ENCODE assay signal across 25 cellular contexts in genomic region chr13:26718146-26718545, GRCh38. TPM values are rescaled to one million over a fixed set of nuclear protein-coding genes. Genes with fewer than 3 reads are reported as not detected.
DNase-seq lines count a peak whose midpoint lies in the region; ATAC-seq and TF ChIP-seq lines count a peak whose summit lies in the region.
"Had no signal": no experiment of that assay in that cellular context is flagged by ENCODE, and none has a peak within 500 bp of the region (broad histone marks: within the 10 kb centered on the region; RNA-seq: fewer than 3 reads in every experiment).

No MANE protein-coding gene starts in this region.

- peaks cover 19% of the 10 kb centered on the region for H3K4me1 Mint-ChIP-seq in activated naive CD8-positive, alpha-beta T cell treated with anti-CD3 and anti-CD28 coated beads, Interleukin-2, amount 10 ng/mL, durations not matched to agents 7 days and 5 days
- peaks cover 21% of the 10 kb centered on the region for H3K4me1 Mint-ChIP-seq in activated naive CD8-positive, alpha-beta T cell treated with anti-CD3 and anti-CD28 coated beads for 36 hours
- H3K4me1 Mint-ChIP-seq in immature natural killer cell = peaks cover 35 to 41% of the 10 kb centered on the region in 2 donors
- H3K4me1 Mint-ChIP-seq in osteocyte (ENCODE audit: unreplicated experiment) = no peaks in the 10 kb centered on the region

- no peaks in the 10 kb centered on the region for H3K36me3 ChIP-seq in stomach
- H3K36me3 ChIP-seq: BE2C; BLaER1 treated with 17β-estradiol and CSF1 and Interleukin-3, amounts not matched to agents 10 nM and 100 nM had no signal

- peaks cover 0 to 9% (median 0%) of the 10 kb centered on the region in 3 donors for H3K27me3 ChIP-seq in stomach
- H3K27me3 ChIP-seq: BE2C; BLaER1 treated with 17β-estradiol and CSF1 and Interleukin-3, amounts not matched to agents 10 nM and 100 nM had no signal

- H3K27ac ChIP-seq in coronary artery (no peak overlapping the region), stomach (no peak overlapping the region)
- H3K27ac ChIP-seq: 22Rv1; BLaER1 treated with 17β-estradiol and CSF1 and Interleukin-3, amounts not matched to agents 10 nM and 100 nM had no signal

- peaks cover 2% of the 10 kb centered on the region for H3K9me3 Mint-ChIP-seq in activated naive CD8-positive, alpha-beta T cell treated with anti-CD3 and anti-CD28 coated beads, Interleukin-2, amount 10 ng/mL, durations not matched to agents 7 days and 5 days
- H3K9me3 Mint-ChIP-seq in activated naive CD8-positive, alpha-beta T cell treated with anti-CD3 and anti-CD28 coated beads for 36 hours = no peaks in the 10 kb centered on the region
- H3K9me3 Mint-ChIP-seq in immature natural killer cell (no peaks in the 10 kb centered on the region), osteocyte (ENCODE audit: unreplicated experiment) (no peaks in the 10 kb centered on the region)
- H3K9me3 Mint-ChIP-seq: CD4-positive, alpha-beta T cell; CD8-positive, alpha-beta memory T cell had no signal

- peak overlapping the region; percentile 21 for H3K27ac Mint-ChIP-seq in activated naive CD8-positive, alpha-beta T cell treated with anti-CD3 and anti-CD28 coated beads, Interleukin-2, amount 10 ng/mL, durations not matched to agents 7 days and 5 days
- no peak overlapping the region for H3K27ac Mint-ChIP-seq in activated naive CD8-positive, alpha-beta T cell treated with anti-CD3 and anti-CD28 coated beads for 36 hours
- H3K27ac Mint-ChIP-seq in immature natural killer cell = peak overlapping the region in 4 of 6 donors; percentile 12 to 50 (median 45)
- no peak overlapping the region for H3K27ac Mint-ChIP-seq in osteocyte (ENCODE audit: unreplicated experiment)
- H3K27ac Mint-ChIP-seq: CD14-positive monocyte; CD4-positive, alpha-beta T cell had no signal

- 63 to 88% (median 81%) methylated on average over 5 to 8 of the region's 8 CpGs for WGBS in stomach, 5 donors

- TF ChIP-seq CTCF in coronary artery (IDR thresholded peaks at IDR 0.05) (no peak), osteocyte (IDR thresholded peaks at IDR 0.05) (no peak), stomach (IDR thresholded peaks at IDR 0.05) (no peak)

- intact Hi-C loops in stomach (cut with DNase I; ENCODE audit: low total_unique reads) = loop anchor here (10.0 kb wide), 1 partner anchor 207 kb away; no protein-coding TSS in a partner anchor

- ATAC-seq in activated naive CD8-positive, alpha-beta T cell treated with anti-CD3 and anti-CD28 coated beads, Interleukin-2, amount 10 ng/mL, durations not matched to agents 7 days and 5 days (ENCODE audit: low read depth) = no peak
- ATAC-seq: HCT116 had no signal

- H3K4me1 ChIP-seq in stomach = no peaks in the 10 kb centered on the region
- H3K4me1 ChIP-seq: BE2C had no signal

- POLR2A ChIA-PET in activated naive CD8-positive, alpha-beta T cell treated with anti-CD3 and anti-CD28 coated beads, Interleukin-2, amount 10 ng/mL, durations not matched to agents 7 days and 5 days (lab: Charles Lee) = no interaction called here

- TF ChIP-seq EP300 in stomach (IDR thresholded peaks at IDR 0.05) = no peak

- H3K4me3 ChIP-seq in coronary artery (no peak overlapping the region), stomach (no peak overlapping the region)
- H3K4me3 ChIP-seq: BLaER1 treated with 17β-estradiol and CSF1 and Interleukin-3, amounts not matched to agents 10 nM and 100 nM had no signal

- no peaks in the 10 kb centered on the region for H3K36me3 Mint-ChIP-seq in activated naive CD8-positive, alpha-beta T cell treated with anti-CD3 and anti-CD28 coated beads, Interleukin-2, amount 10 ng/mL, durations not matched to agents 7 days and 5 days
- no peaks in the 10 kb centered on the region for H3K36me3 Mint-ChIP-seq in activated naive CD8-positive, alpha-beta T cell treated with anti-CD3 and anti-CD28 coated beads for 36 hours
- H3K36me3 Mint-ChIP-seq in immature natural killer cell = no peaks in the 10 kb centered on the region
- no peaks in the 10 kb centered on the region for H3K36me3 Mint-ChIP-seq in osteocyte (ENCODE audit: unreplicated experiment)
- H3K36me3 Mint-ChIP-seq: CD14-positive monocyte; CD8-positive, alpha-beta memory T cell had no signal

- no peak for TF ChIP-seq POLR2A in stomach (IDR thresholded peaks at IDR 0.05)

- H3K27me3 Mint-ChIP-seq in activated naive CD8-positive, alpha-beta T cell treated with anti-CD3 and anti-CD28 coated beads, Interleukin-2, amount 10 ng/mL, durations not matched to agents 7 days and 5 days = no peaks in the 10 kb centered on the region
- H3K27me3 Mint-ChIP-seq in activated naive CD8-positive, alpha-beta T cell treated with anti-CD3 and anti-CD28 coated beads for 36 hours = no peaks in the 10 kb centered on the region
- H3K27me3 Mint-ChIP-seq in immature natural killer cell (ENCODE audit: low read depth in 3 of 3) (peaks cover 0 to 2% (median 0%) of the 10 kb centered on the region in 3 donors), osteocyte (ENCODE audit: unreplicated experiment) (peaks cover 10% of the 10 kb centered on the region)
- H3K27me3 Mint-ChIP-seq: CD4-positive, alpha-beta T cell; CD8-positive, alpha-beta memory T cell had no signal

- H3K9me3 ChIP-seq in stomach = no peaks in the 10 kb centered on the region
- H3K9me3 ChIP-seq: BE2C had no signal

- no peak overlapping the region for H3K4me3 Mint-ChIP-seq in activated naive CD8-positive, alpha-beta T cell treated with anti-CD3 and anti-CD28 coated beads, Interleukin-2, amount 10 ng/mL, durations not matched to agents 7 days and 5 days
- H3K4me3 Mint-ChIP-seq in activated naive CD8-positive, alpha-beta T cell treated with anti-CD3 and anti-CD28 coated beads for 36 hours = no peak overlapping the region
- H3K4me3 Mint-ChIP-seq in immature natural killer cell = no peak overlapping the region
- H3K4me3 Mint-ChIP-seq in osteocyte (ENCODE audit: unreplicated experiment) = no peak overlapping the region
- H3K4me3 Mint-ChIP-seq: CD14-positive monocyte; CD4-positive, alpha-beta T cell; CD8-positive, alpha-beta memory T cell had no signal

- DNase-seq in activated naive CD8-positive, alpha-beta T cell treated with anti-CD3 and anti-CD28 coated beads, Interleukin-2, amount 10 ng/mL, durations not matched to agents 7 days and 5 days = no peak
- DNase-seq in activated naive CD8-positive, alpha-beta T cell treated with anti-CD3 and anti-CD28 coated beads for 36 hours = no peak
- DNase-seq in coronary artery (ENCODE audit: low spot score) = peak; percentile 41
- no peak for DNase-seq in immature natural killer cell
- peak; percentile 72 for DNase-seq in osteocyte (ENCODE audit: extremely low spot score, unreplicated experiment)
- no peak for DNase-seq in stomach
- no peak for DNase-seq in COLO668 (lab: John Stamatoyannopoulos, UW; ENCODE audit: unreplicated experiment)
- no peak for DNase-seq in stimulated activated CD4-positive, alpha-beta T cell treated with anti-CD3 and anti-CD28 coated beads, Interleukin-4, amount 100 ng/mL, for 1 hour
- DNase-seq: BE2C; Calu3; CD4-positive, alpha-beta T cell; CD8-positive, alpha-beta memory T cell; COR-L47; DMS53; DMS79 treated with DMSO at 0.1 percent for 48 hours; GF-D8; GOT3; H7 had no signal

RNA-seq across cellular contexts. Expression of gene GPR12, which starts 42.4 kb away (rescaled TPM):
- total RNA-seq in activated naive CD8-positive, alpha-beta T cell treated with anti-CD3 and anti-CD28 coated beads, Interleukin-2, amount 10 ng/mL, durations not matched to agents 7 days and 5 days = not detected
- total RNA-seq in activated naive CD8-positive, alpha-beta T cell treated with anti-CD3 and anti-CD28 coated beads for 36 hours = not detected
- under 1 TPM in 1 of 3 donors, not detected in 2; 0.11 TPM for polyA plus RNA-seq in immature natural killer cell
- total RNA-seq in osteocyte = not detected in 2 replicates
- total RNA-seq in stomach = under 1 TPM in 1 of 5 donors, not detected in 4; 0.18 TPM
- under 1 TPM in 2 of 3 donors, not detected in 1; 0.05 to 0.31 TPM for polyA plus RNA-seq in stomach
- total RNA-seq: Calu3; CD4-positive, alpha-beta T cell; CD8-positive, alpha-beta memory T cell; Daoy; G401; H7 had no signal
- polyA plus RNA-seq: AG04450; CD14-positive monocyte; CD8-positive, alpha-beta memory T cell had no signal

Comparison
In these comparisons a context has a peak if more than half of its experiments do, and no peak if none do; other contexts are left out.
1. H3K27ac Mint-ChIP-seq: peak in activated naive CD8-positive, alpha-beta T cell treated with anti-CD3 and anti-CD28 coated beads, Interleukin-2, amount 10 ng/mL, durations not matched to agents 7 days and 5 days (single experiment) and immature natural killer cell (4 of 6); none in activated naive CD8-positive, alpha-beta T cell treated with anti-CD3 and anti-CD28 coated beads for 36 hours (single experiment) and osteocyte (single experiment).
2. DNase-seq: peak in coronary artery (single experiment) and osteocyte (single experiment); none in activated naive CD8-positive, alpha-beta T cell treated with anti-CD3 and anti-CD28 coated beads, Interleukin-2, amount 10 ng/mL, durations not matched to agents 7 days and 5 days (single experiment), activated naive CD8-positive, alpha-beta T cell treated with anti-CD3 and anti-CD28 coated beads for 36 hours (single experiment), immature natural killer cell (0 of 3), stomach (single experiment), COLO668 (single experiment) and stimulated activated CD4-positive, alpha-beta T cell treated with anti-CD3 and anti-CD28 coated beads, Interleukin-4, amount 100 ng/mL, for 1 hour (single experiment).